In genomic region chr9:81083062-81083461, GRCh38 we compare ENCODE assay signal across 14 cellular contexts.
A peak's percentile ranks its signal among the peaks of the same experiment; 100 is the strongest.
DNase-seq lines count a peak whose midpoint lies in the region; ATAC-seq and TF ChIP-seq lines count a peak whose summit lies in the region.
"Had no signal": no experiment of that assay in that cellular context is flagged by ENCODE, and none has a peak within 500 bp of the region (broad histone marks: within the 10 kb centered on the region; RNA-seq: fewer than 3 reads in every experiment).

No MANE protein-coding gene starts in this region.

- DNase-seq in AG08396 (ENCODE audit: low spot score) (peak; percentile 3), LNCaP clone FGC (ENCODE audit: low read depth) (no peak), astrocyte of the cerebellum (ENCODE audit: low read depth) (no peak), kidney tubule cell (ENCODE audit: low spot score) (peak; percentile 30), NCI-H526 treated with DMSO at 0.1 percent for 48 hours (lab: John Stamatoyannopoulos, UW) (no peak), endothelial cell (ENCODE audit: low spot score) (no peak), occipital lobe (lab: John Stamatoyannopoulos, UW) (no peak)
- DNase-seq: CD4-positive, alpha-beta T cell; effector memory CD4-positive, alpha-beta T cell; NCI-H2227 treated with DMSO at 0.1 percent for 48 hours had no signal

- no peak overlapping the region for H3K27ac Mint-ChIP-seq in endothelial cell (ENCODE audit: unreplicated experiment)
- H3K27ac Mint-ChIP-seq: activated T-helper 1 cell treated with anti-CD3 and anti-CD28 coated beads, Interleukin-12 subunit alpha, Interleukin-12 subunit beta, Interleukin-2, Interleukin-4 antibody, amounts not matched to agents 30 ng/mL and 10 ng/mL and 1 ng/mL, durations not matched to agents 14 hours and 24 hours and 36 hours; CD4-positive, alpha-beta T cell; HFFc6; memory B cell had no signal

- peak; percentile 29; the same call in 1 of the 2 replicates for TF ChIP-seq CTCF in LNCaP clone FGC (IDR thresholded peaks at IDR 0.05; ENCODE audit: control insufficient read depth, extremely low read depth, insufficient read depth)
- TF ChIP-seq CTCF in astrocyte of the cerebellum (IDR thresholded peaks at IDR 0.05; ENCODE audit: low read depth, low read length, missing control alignments) = peak; percentile 42
- TF ChIP-seq CTCF in endothelial cell (IDR thresholded peaks at IDR 0.05; ENCODE audit: unreplicated experiment) = no peak

- H3K4me3 ChIP-seq in LNCaP clone FGC (ENCODE audit: low read depth, low read length) = no peak overlapping the region
- no peak overlapping the region for H3K4me3 ChIP-seq in astrocyte of the cerebellum (ENCODE audit: low read depth, low read length)

- in situ Hi-C loops in astrocyte of the cerebellum (cut with HindIII; ENCODE audit: low sequenced_read_pairs) = no loop called here

- H3K36me3 Mint-ChIP-seq in endothelial cell (ENCODE audit: low read depth, unreplicated experiment) = no peaks in the 10 kb centered on the region
- H3K36me3 Mint-ChIP-seq: memory B cell had no signal

- ATAC-seq in HG02981 (IDR thresholded peaks at IDR 0.05; ENCODE audit: unreplicated experiment) = no peak

- H3K27me3 Mint-ChIP-seq in endothelial cell (ENCODE audit: unreplicated experiment) = no peaks in the 10 kb centered on the region
- H3K27me3 Mint-ChIP-seq: CD4-positive, alpha-beta T cell; memory B cell had no signal

- no peaks in the 10 kb centered on the region for H3K9me3 Mint-ChIP-seq in endothelial cell (ENCODE audit: unreplicated experiment)
- H3K9me3 Mint-ChIP-seq: HFFc6, memory B cell had no signal

- no peak overlapping the region for H3K4me3 Mint-ChIP-seq in endothelial cell (ENCODE audit: unreplicated experiment)
- H3K4me3 Mint-ChIP-seq: activated T-helper 1 cell treated with anti-CD3 and anti-CD28 coated beads, Interleukin-12 subunit alpha, Interleukin-12 subunit beta, Interleukin-2, Interleukin-4 antibody, amounts not matched to agents 30 ng/mL and 10 ng/mL and 1 ng/mL, durations not matched to agents 14 hours and 24 hours and 36 hours; CD4-positive, alpha-beta T cell; HFFc6; memory B cell had no signal

- peaks cover 7% of the 10 kb centered on the region for H3K4me1 Mint-ChIP-seq in endothelial cell (ENCODE audit: unreplicated experiment)
- H3K4me1 Mint-ChIP-seq: memory B cell had no signal

Comparison
In these comparisons a context has a peak if more than half of its experiments do, and no peak if none do; other contexts are left out.
1. DNase-seq: peak in AG08396 (single experiment) and kidney tubule cell (single experiment); none in LNCaP clone FGC (single experiment), astrocyte of the cerebellum (single experiment), NCI-H526 treated with DMSO at 0.1 percent for 48 hours (single experiment), endothelial cell (single experiment) and occipital lobe (single experiment).